ENCODE assay signal across 12 cellular contexts in the genomic region with DNA sequence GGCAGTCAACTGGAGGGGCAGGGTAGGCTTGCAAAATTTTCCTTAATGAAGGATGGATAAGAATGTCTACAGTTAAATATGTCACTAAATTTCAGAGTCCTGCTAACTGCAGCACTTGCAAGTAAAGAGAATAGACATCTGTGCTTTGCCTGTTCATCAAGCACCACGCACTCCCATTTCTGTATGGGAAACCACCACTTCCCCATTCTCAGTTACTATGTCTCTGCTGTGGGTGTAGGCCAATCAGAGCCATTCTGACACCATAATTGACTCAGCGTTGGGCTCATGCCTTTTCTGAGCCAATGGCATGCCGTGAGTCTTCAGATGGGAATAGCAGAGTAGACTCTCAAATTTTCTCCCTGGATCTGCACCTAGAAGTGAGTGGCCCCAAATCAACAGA.
A peak's percentile ranks its signal among the peaks of the same experiment; 100 is the strongest.
DNase-seq lines count a peak whose midpoint lies in the region; ATAC-seq lines count a peak whose summit lies in the region.
"Had no signal": no experiment of that assay in that cellular context is flagged by ENCODE, and none has a peak within 500 bp of the region (broad histone marks: within the 10 kb centered on the region; RNA-seq: fewer than 3 reads in every experiment).

No MANE protein-coding gene starts in this region.

- intact Hi-C loops in posterior cingulate gyrus (cut with DNase I) = no loop called here

- peak; percentile 97 for ATAC-seq in GM18502 (IDR thresholded peaks at IDR 0.05; ENCODE audit: poor library complexity, unreplicated experiment)
- peak; percentile 96 for ATAC-seq in GM21360 (IDR thresholded peaks at IDR 0.05; ENCODE audit: unreplicated experiment)
- ATAC-seq in HG02885 (IDR thresholded peaks at IDR 0.05; ENCODE audit: poor library complexity, unreplicated experiment) = peak; percentile 96
- ATAC-seq in HG03565 (IDR thresholded peaks at IDR 0.05; ENCODE audit: unreplicated experiment) = peak; percentile 93

- DNase-seq in GM03348 (ENCODE audit: low spot score) (no peak), NCI-H1930 (lab: John Stamatoyannopoulos, UW) (no peak), AML-193 (lab: John Stamatoyannopoulos, UW) (no peak), posterior cingulate gyrus (no peak)
- DNase-seq: activated CD4-positive, alpha-beta T cell treated with anti-CD3 and anti-CD28 coated beads for 48 hours; activated naive CD4-positive, alpha-beta T cell; NCI-H1694 treated with DMSO at 0.1 percent for 48 hours; spleen had no signal
